ENCODE assay signal across 16 cellular contexts in genomic region chr4:35511851-35512250, GRCh38.
A peak's percentile ranks its signal among the peaks of the same experiment; 100 is the strongest.
DNase-seq lines count a peak whose midpoint lies in the region; ATAC-seq and TF ChIP-seq lines count a peak whose summit lies in the region.
"Had no signal": no experiment of that assay in that cellular context is flagged by ENCODE, and none has a peak within 500 bp of the region (broad histone marks: within the 10 kb centered on the region; RNA-seq: fewer than 3 reads in every experiment).

No MANE protein-coding gene starts in this region.

- no peaks in the 10 kb centered on the region for H3K27me3 ChIP-seq in RWPE2 (ENCODE audit: insufficient read depth, poor library complexity, severe bottlenecking)

- no peak overlapping the region for H3K4me3 ChIP-seq in RWPE2 (ENCODE audit: severe bottlenecking)
- H3K4me3 ChIP-seq: GM23248 had no signal

- H3K27ac ChIP-seq in RWPE2 (ENCODE audit: poor library complexity, severe bottlenecking) (no peak overlapping the region), epithelial cell of prostate (peak overlapping the region; percentile 37)
- H3K27ac ChIP-seq: GM23248, HL-60 had no signal

- DNase-seq in DMS53 (lab: John Stamatoyannopoulos, UW) (peak; percentile 62), ELR (ENCODE audit: low read depth) (peak; percentile 23), RWPE2 (ENCODE audit: low spot score) (no peak), epithelial cell of prostate (ENCODE audit: low read depth, low spot score) (peak; percentile 48), DMS153 (lab: John Stamatoyannopoulos, UW) (no peak), hippocampal formation (lab: John Stamatoyannopoulos, UW) (no peak)
- DNase-seq: C1 segment of cervical spinal cord; Calu3; CD4-positive, alpha-beta T cell; DMS 273 treated with DMSO at 0.1 percent for 48 hours; DND-41; GF-D8; GM23248 had no signal

- H3K9me3 ChIP-seq in RWPE2 (ENCODE audit: severe bottlenecking): no peaks in the 10 kb centered on the region

- H3K4me1 ChIP-seq in RWPE2 (ENCODE audit: insufficient read depth, poor library complexity, severe bottlenecking): no peaks in the 10 kb centered on the region

- no peaks in the 10 kb centered on the region for H3K36me3 ChIP-seq in RWPE2 (ENCODE audit: low read depth)

- no peak for TF ChIP-seq CTCF in RWPE2 (IDR thresholded peaks at IDR 0.05; ENCODE audit: poor library complexity, severe bottlenecking)

- ATAC-seq in RWPE2 (ENCODE audit: low read depth) (peak; percentile 96), GM19324 (IDR thresholded peaks at IDR 0.05; ENCODE audit: low FRiP score, unreplicated experiment) (no peak)
- ATAC-seq: HCT116 had no signal

Comparison
In these comparisons a context has a peak if more than half of its experiments do, and no peak if none do; other contexts are left out.
1. DNase-seq: peak in DMS53 (single experiment), ELR (single experiment) and epithelial cell of prostate (single experiment); none in RWPE2 (single experiment), DMS153 (single experiment) and hippocampal formation (0 of 2).